Comparison of ENCODE assay signal across 14 cellular contexts in genomic region chr7:138898255-138898654, GRCh38.
DNase-seq lines count a peak whose midpoint lies in the region; ATAC-seq and TF ChIP-seq lines count a peak whose summit lies in the region.
"Had no signal": no experiment of that assay in that cellular context is flagged by ENCODE, and none has a peak within 500 bp of the region (broad histone marks: within the 10 kb centered on the region; RNA-seq: fewer than 3 reads in every experiment).

No MANE protein-coding gene starts in this region.

- no peak for TF ChIP-seq CTCF in type B pancreatic cell (conservative IDR thresholded peaks at IDR 0.05)

- no peak for DNase-seq in activated naive CD4-positive, alpha-beta T cell treated with Interleukin-2 at 50 U/mL for 16 hours
- DNase-seq in M059J (ENCODE audit: low read depth) (peak; percentile 60), activated T-cell treated with anti-CD3 and anti-CD28 coated beads for 4 hours (peak; percentile 17), type B pancreatic cell (ENCODE audit: extremely low spot score, unreplicated experiment) (no peak), NCI-H82 (lab: John Stamatoyannopoulos, UW) (no peak), SHP77 treated with DMSO at 0.1 percent for 48 hours (lab: John Stamatoyannopoulos, UW) (no peak)
- DNase-seq in stimulated activated naive CD8-positive, alpha-beta T cell treated with anti-CD3 and anti-CD28 coated beads, Interleukin-15, Interleukin-2, amounts not matched to agents 100 U/mL and 50 U/mL, for 24 hours, result no peak
- DNase-seq: cerebellar nuclear complex; EL; NCI-H524; stimulated activated CD8-positive, alpha-beta memory T cell treated with anti-CD3 and anti-CD28 coated beads, Interleukin-4, amount 100 ng/mL, for 48 hours; SW 1271 had no signal

- peak overlapping the region; percentile 43 for H3K27ac Mint-ChIP-seq in activated naive CD4-positive, alpha-beta T cell treated with anti-CD3 and anti-CD28 coated beads, Interleukin-2, amount 50 U/mL, for 24 hours
- H3K27ac Mint-ChIP-seq in type B pancreatic cell, result no peak overlapping the region

- no peaks in the 10 kb centered on the region for H3K27me3 Mint-ChIP-seq in activated naive CD4-positive, alpha-beta T cell treated with anti-CD3 and anti-CD28 coated beads, Interleukin-2, amount 50 U/mL, for 24 hours
- H3K27me3 Mint-ChIP-seq in type B pancreatic cell, result no peaks in the 10 kb centered on the region

- no peaks in the 10 kb centered on the region for H3K36me3 Mint-ChIP-seq in activated naive CD4-positive, alpha-beta T cell treated with anti-CD3 and anti-CD28 coated beads, Interleukin-2, amount 50 U/mL, for 24 hours
- H3K36me3 Mint-ChIP-seq in type B pancreatic cell, result peaks cover 65% of the 10 kb centered on the region

- H3K9me3 Mint-ChIP-seq in activated naive CD4-positive, alpha-beta T cell treated with anti-CD3 and anti-CD28 coated beads, Interleukin-2, amount 50 U/mL, for 24 hours, result no peaks in the 10 kb centered on the region
- no peaks in the 10 kb centered on the region for H3K9me3 Mint-ChIP-seq in type B pancreatic cell

- peaks cover 40% of the 10 kb centered on the region for H3K4me1 Mint-ChIP-seq in activated naive CD4-positive, alpha-beta T cell treated with anti-CD3 and anti-CD28 coated beads, Interleukin-2, amount 50 U/mL, for 24 hours
- H3K4me1 Mint-ChIP-seq in type B pancreatic cell (ENCODE audit: unreplicated experiment), result no peaks in the 10 kb centered on the region

- peak; percentile 85 for ATAC-seq in stimulated activated naive CD8-positive, alpha-beta T cell treated with anti-CD3 and anti-CD28 coated beads, Interleukin-15, Interleukin-2, amounts not matched to agents 100 U/mL and 50 U/mL, for 24 hours
- ATAC-seq: HCT116 had no signal

- peak overlapping the region; percentile 56 for H3K4me3 Mint-ChIP-seq in activated naive CD4-positive, alpha-beta T cell treated with anti-CD3 and anti-CD28 coated beads, Interleukin-2, amount 50 U/mL, for 24 hours
- no peak overlapping the region for H3K4me3 Mint-ChIP-seq in type B pancreatic cell

Comparison
In these comparisons a context has a peak if more than half of its experiments do, and no peak if none do; other contexts are left out.
1. DNase-seq: peak in M059J (single experiment) and activated T-cell treated with anti-CD3 and anti-CD28 coated beads for 4 hours (single experiment); none in activated naive CD4-positive, alpha-beta T cell treated with Interleukin-2 at 50 U/mL for 16 hours (single experiment), stimulated activated naive CD8-positive, alpha-beta T cell treated with anti-CD3 and anti-CD28 coated beads, Interleukin-15, Interleukin-2, amounts not matched to agents 100 U/mL and 50 U/mL, for 24 hours (single experiment), type B pancreatic cell (single experiment), NCI-H82 (single experiment) and SHP77 treated with DMSO at 0.1 percent for 48 hours (single experiment).